In genomic region chr16:47507701-47508100, GRCh38 we compare ENCODE assay signal across 20 cellular contexts. TPM values are rescaled to one million over a fixed set of nuclear protein-coding genes. Genes with fewer than 3 reads are reported as not detected.
DNase-seq lines count a peak whose midpoint lies in the region; ATAC-seq, FAIRE-seq and TF ChIP-seq lines count a peak whose summit lies in the region.
"Had no signal": no experiment of that assay in that cellular context is flagged by ENCODE, and none has a peak within 500 bp of the region (broad histone marks: within the 10 kb centered on the region; RNA-seq: fewer than 3 reads in every experiment).

No MANE protein-coding gene starts in this region.

- peaks cover 14 to 39% of the 10 kb centered on the region in 2 experiments for H3K36me3 ChIP-seq in HepG2 (replicated peaks in 1 of 2; ENCODE audit: control insufficient read depth in 1 of 2, insufficient read depth in 2 of 2, low read length in 2 of 2)
- H3K36me3 ChIP-seq: MG63 had no signal

- H3K9me3 Mint-ChIP-seq in osteocyte (ENCODE audit: unreplicated experiment) = no peaks in the 10 kb centered on the region

- H3K36me3 Mint-ChIP-seq in osteocyte (ENCODE audit: unreplicated experiment) = peaks cover 32% of the 10 kb centered on the region

- TF ChIP-seq EP300 in HepG2 (IDR thresholded peaks at IDR 0.05; ENCODE audit: low read depth in 2 of 2, low read length in 2 of 2) (no peak), HepG2 (CRISPR knock-in tag; IDR thresholded peaks at IDR 0.05; ENCODE audit: borderline replicate concordance) (no peak)

- DNase-seq in GF-D8 (lab: John Stamatoyannopoulos, UW) (peak; percentile 10), amniotic epithelial cell (ENCODE audit: low read depth) (peak; percentile 19), epithelial cell of esophagus (ENCODE audit: low read depth) (peak; percentile 20), HepG2 (ENCODE audit: low spot score) (no peak), osteocyte (ENCODE audit: extremely low spot score, unreplicated experiment) (no peak), SHP77 treated with DMSO at 0.1 percent for 48 hours (lab: John Stamatoyannopoulos, UW) (no peak)
- DNase-seq: DMS153, DND-41, GM23248, H7, MG63, NCI-H1105 treated with DMSO at 0.1 percent for 48 hours, NCI-H2029, NCI-H446, NCI-H524 treated with DMSO at 0.1 percent for 48 hours, NCI-H774, SK-N-SH, SW 1271 had no signal

- H3K4me3 Mint-ChIP-seq in osteocyte (ENCODE audit: unreplicated experiment) = no peak overlapping the region

- no peak for ATAC-seq in HepG2
- ATAC-seq in GM21367 (IDR thresholded peaks at IDR 0.05; ENCODE audit: unreplicated experiment) = no peak

- BruUV-seq in HepG2 (replicated peaks; lab: Mats Ljungman, UMichigan) = no TSS peak

- intact Hi-C loops in HepG2 (cut with micrococcal nuclease; ENCODE audit: unreplicated experiment) = no loop called here

- H3K4me3 ChIP-seq in epithelial cell of esophagus (ENCODE audit: low read length) (no peak overlapping the region), HepG2 (replicated peaks in 1 of 3; ENCODE audit: insufficient read depth in 1 of 3, low read depth in 2 of 3, low read length in 3 of 3) (no peak overlapping the region)
- H3K4me3 ChIP-seq: GM23248, MG63 had no signal

- TF ChIP-seq RAD21 in HepG2 (CRISPR knock-in tag; IDR thresholded peaks at IDR 0.05) = no peak

- H3K9me3 ChIP-seq in HepG2 (ENCODE audit: low read length) = no peaks in the 10 kb centered on the region
- H3K9me3 ChIP-seq: MG63, SK-N-SH had no signal

- no peaks in the 10 kb centered on the region for H4K20me1 ChIP-seq in HepG2 (ENCODE audit: insufficient read depth, low read length)

- no peak for FAIRE-seq in HepG2 (lab: Jason Lieb, UNC)
- FAIRE-seq: RCC 7860 had no signal

- TF ChIP-seq CTCF in epithelial cell of esophagus (IDR thresholded peaks at IDR 0.05; ENCODE audit: insufficient read depth, low read depth, low read length, missing control alignments) (no peak), HepG2 (CRISPR knock-in tag; IDR thresholded peaks at IDR 0.05) (no peak), osteocyte (IDR thresholded peaks at IDR 0.05) (no peak)

- H3K4me1 Mint-ChIP-seq in osteocyte (ENCODE audit: unreplicated experiment) = peaks cover 8% of the 10 kb centered on the region

- H3K4me1 ChIP-seq in HepG2 (ENCODE audit: insufficient read depth, low read length) = peaks cover 9% of the 10 kb centered on the region

- in situ Hi-C loops in HepG2 (cut with HindIII; ENCODE audit: extremely low pct_ligation_motif_present, low pct_unique_long_range_greater_than_20kb) = no loop called here

- H2AFZ ChIP-seq in HepG2 (ENCODE audit: low read length) = no peak overlapping the region
- H2AFZ ChIP-seq: GM23248 had no signal

- no peaks in the 10 kb centered on the region for H3K27me3 ChIP-seq in HepG2 (ENCODE audit: control insufficient read depth in 1 of 2, insufficient read depth in 2 of 2, low read length in 2 of 2)
- H3K27me3 ChIP-seq: MG63 had no signal

- CTCF ChIA-PET in HepG2 (lab: Yijun Ruan, JAX; ENCODE audit: low intra/inter-chr PET ratio, low total read pairs) = no interaction called here

- no peak overlapping the region for H3K4me2 ChIP-seq in HepG2 (ENCODE audit: low read depth, low read length)
- H3K4me2 ChIP-seq: SK-N-SH had no signal

- no peak overlapping the region for H3K27ac Mint-ChIP-seq in osteocyte (ENCODE audit: unreplicated experiment)

- POLR2A ChIA-PET in HepG2 (lab: Yijun Ruan, JAX) = interaction anchor here (1.6 to 2.6 kb wide), 2 partner anchors 28 to 47 kb away, joined by 4 to 9 read pairs; partner anchors contain the start of genes ITFG1 and PHKB

- no peak overlapping the region for H3K27ac ChIP-seq in HepG2 (ENCODE audit: extremely low read length, insufficient read depth, low read length)
- H3K27ac ChIP-seq: GM23248 had no signal

- H3K9ac ChIP-seq in HepG2 (ENCODE audit: insufficient read depth, low read depth, low read length) = no peak overlapping the region
- H3K9ac ChIP-seq: GM23248, SK-N-SH had no signal

- no peaks in the 10 kb centered on the region for H3K79me2 ChIP-seq in HepG2 (ENCODE audit: insufficient read depth, low read length)

- H3K27me3 Mint-ChIP-seq in osteocyte (ENCODE audit: unreplicated experiment) = no peaks in the 10 kb centered on the region

- TF ChIP-seq POLR2A in HepG2 (IDR thresholded peaks at IDR 0.05; ENCODE audit: insufficient read depth in 1 of 2, low read depth in 2 of 2, low read length in 2 of 2) = no peak

- WGBS in HepG2 (ENCODE audit: low lambda C conversion rate) = 88% methylated on average over 1 of the region's 1 CpG

RNA-seq across cellular contexts. Expression of gene PHKB, which starts 46.6 kb away (rescaled TPM):
- total RNA-seq in HepG2 (2016; rRNA removed; fragmentation: Illumina TruSeq; extraction: Trizol) (66.0 and 95.1 TPM in 2 replicates), osteocyte (61.2 and 64.3 TPM in 2 replicates)
- 200 and 220 TPM in 2 replicates for total RNA-seq in HepG2 (2016; cell fraction: cytosol; rRNA removed; fragmentation: Illumina TruSeq; extraction: Trizol; ENCODE audit: low read depth)
- total RNA-seq in HepG2 (2016; cell fraction: insoluble cytoplasmic fraction; rRNA removed; fragmentation: Illumina TruSeq; extraction: Trizol) = 58.0 and 93.2 TPM in 2 replicates
- 88.4 and 98.7 TPM in 2 replicates for total RNA-seq in HepG2 (2016; cell fraction: membrane; rRNA removed; fragmentation: Illumina TruSeq; extraction: Trizol)
- total RNA-seq in HepG2 (2016; cell fraction: nucleus; rRNA removed; fragmentation: Illumina TruSeq; extraction: Trizol) = 84.8 and 101 TPM in 2 replicates
- 62.4 and 80.8 TPM in 2 replicates for polyA plus RNA-seq in HepG2 (2011; rRNA removed)
- polyA plus RNA-seq in HepG2 (2011; cell fraction: cytosol; rRNA removed) = 25.3 and 40.2 TPM in 2 replicates
- polyA plus RNA-seq in HepG2 (2011; cell fraction: nucleus; rRNA removed) = 78.9 and 86.4 TPM in 2 replicates
- polyA plus RNA-seq in HepG2 (2012) = 46.4 and 75.5 TPM in 2 replicates
- polyA plus RNA-seq in HepG2 (2016; cell fraction: cytosol; fragmentation: Illumina TruSeq; extraction: Trizol; ENCODE audit: low read depth) = 9.5 and 12.2 TPM in 2 replicates
- polyA plus RNA-seq in HepG2 (2016; cell fraction: insoluble cytoplasmic fraction; fragmentation: Illumina TruSeq; extraction: Trizol; ENCODE audit: low read depth) = 93.2 and 94.4 TPM in 2 replicates
- 31.8 and 34.3 TPM in 2 replicates for polyA plus RNA-seq in HepG2 (2016; cell fraction: membrane; fragmentation: Illumina TruSeq; extraction: Trizol; ENCODE audit: low read depth)
- 81.2 and 89.2 TPM in 2 replicates for polyA plus RNA-seq in HepG2 (2016; cell fraction: nucleus; fragmentation: Illumina TruSeq; extraction: Trizol; ENCODE audit: insufficient read depth, low read depth)
- 88.9 and 99.3 TPM in 2 replicates for polyA minus RNA-seq in HepG2 (2011; rRNA and poly(A)+ RNA removed; ENCODE audit: low replicate concordance)
- 53.6 and 56.7 TPM in 2 replicates for polyA minus RNA-seq in HepG2 (2011; cell fraction: cytosol; rRNA and poly(A)+ RNA removed)
- 321 and 334 TPM in 2 replicates for polyA minus RNA-seq in HepG2 (2011; cell fraction: nucleus; rRNA and poly(A)+ RNA removed)

RNA-seq across cellular contexts. Expression of gene ITFG1, which starts 46.8 kb away (rescaled TPM):
- total RNA-seq in HepG2 (2016; rRNA removed; fragmentation: Illumina TruSeq; extraction: Trizol) = 43.7 and 74.5 TPM in 2 replicates
- 10.6 and 11.3 TPM in 2 replicates for total RNA-seq in HepG2 (2016; cell fraction: cytosol; rRNA removed; fragmentation: Illumina TruSeq; extraction: Trizol; ENCODE audit: low read depth)
- 41.6 and 78.2 TPM in 2 replicates for total RNA-seq in HepG2 (2016; cell fraction: insoluble cytoplasmic fraction; rRNA removed; fragmentation: Illumina TruSeq; extraction: Trizol)
- total RNA-seq in HepG2 (2016; cell fraction: membrane; rRNA removed; fragmentation: Illumina TruSeq; extraction: Trizol) = 28.3 and 33.2 TPM in 2 replicates
- total RNA-seq in HepG2 (2016; cell fraction: nucleus; rRNA removed; fragmentation: Illumina TruSeq; extraction: Trizol) = 99.8 and 112 TPM in 2 replicates
- polyA plus RNA-seq in HepG2 (2011; rRNA removed) = 129 and 150 TPM in 2 replicates
- polyA plus RNA-seq in HepG2 (2011; cell fraction: cytosol; rRNA removed) = 61.2 and 97.7 TPM in 2 replicates
- polyA plus RNA-seq in HepG2 (2011; cell fraction: nucleus; rRNA removed) = 18.9 and 25.5 TPM in 2 replicates
- polyA plus RNA-seq in HepG2 (2012) = 74.2 and 93.9 TPM in 2 replicates
- polyA plus RNA-seq in HepG2 (2016; cell fraction: cytosol; fragmentation: Illumina TruSeq; extraction: Trizol; ENCODE audit: low read depth) = 14.2 and 16.6 TPM in 2 replicates
- polyA plus RNA-seq in HepG2 (2016; cell fraction: insoluble cytoplasmic fraction; fragmentation: Illumina TruSeq; extraction: Trizol; ENCODE audit: low read depth) = 46.8 and 47.5 TPM in 2 replicates
- 26.3 and 29.6 TPM in 2 replicates for polyA plus RNA-seq in HepG2 (2016; cell fraction: membrane; fragmentation: Illumina TruSeq; extraction: Trizol; ENCODE audit: low read depth)
- 109 and 116 TPM in 2 replicates for polyA plus RNA-seq in HepG2 (2016; cell fraction: nucleus; fragmentation: Illumina TruSeq; extraction: Trizol; ENCODE audit: insufficient read depth, low read depth)
- polyA minus RNA-seq in HepG2 (2011; rRNA and poly(A)+ RNA removed; ENCODE audit: low replicate concordance) = 21.2 and 34.6 TPM in 2 replicates
- 38.5 and 42.1 TPM in 2 replicates for polyA minus RNA-seq in HepG2 (2011; cell fraction: cytosol; rRNA and poly(A)+ RNA removed)
- 93.2 and 115 TPM in 2 replicates for polyA minus RNA-seq in HepG2 (2011; cell fraction: nucleus; rRNA and poly(A)+ RNA removed)
- 69.5 and 70.0 TPM in 2 replicates for total RNA-seq in osteocyte

Comparison
In these comparisons a context has a peak if more than half of its experiments do, and no peak if none do; other contexts are left out.
1. DNase-seq: peak in GF-D8 (single experiment), amniotic epithelial cell (single experiment) and epithelial cell of esophagus (single experiment); none in HepG2 (single experiment), osteocyte (single experiment) and SHP77 treated with DMSO at 0.1 percent for 48 hours (single experiment).